In the genomic region with DNA sequence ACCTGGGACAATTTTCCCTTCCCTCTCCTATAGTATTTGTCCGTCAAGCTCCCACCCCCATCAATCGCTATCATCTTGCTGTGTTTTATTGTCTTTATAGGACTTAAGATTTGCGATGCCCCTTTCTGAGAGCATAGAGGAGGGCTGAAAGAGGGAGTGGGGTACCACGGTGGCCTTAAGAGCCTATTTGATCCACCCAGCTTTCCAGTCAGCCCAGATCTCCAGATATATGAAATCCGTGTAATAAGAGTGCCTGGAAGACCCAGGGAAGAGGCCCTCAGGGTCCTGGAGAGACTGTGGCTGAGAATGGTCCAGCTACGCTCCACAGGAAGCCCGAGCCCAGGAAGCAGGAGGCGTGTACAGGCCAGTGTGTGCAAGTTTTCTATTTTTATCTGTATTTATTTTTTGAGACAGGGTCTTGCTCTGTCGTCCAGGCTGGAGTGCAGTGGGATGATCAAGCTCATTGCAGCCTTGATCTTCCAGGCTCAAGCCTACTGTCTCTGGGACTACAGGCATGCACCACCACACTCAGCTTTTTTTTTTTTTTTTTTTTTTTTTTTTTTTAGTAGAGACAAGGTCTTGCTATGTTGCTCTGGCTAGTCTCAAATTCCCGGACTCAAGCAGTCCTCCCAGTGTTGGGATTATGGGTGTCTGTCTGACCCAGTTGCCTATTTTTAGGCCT, we compare ENCODE assay signal across 1 cellular context.
TF ChIP-seq lines count a peak whose summit lies in the region.

No MANE protein-coding gene starts in this region.

TF ChIP-seq in HCT116, 20 proteins besides CTCF, POLR2A, EP300 and RAD21 (continued from another document):
- TF ChIP-seq, protein P1, sequence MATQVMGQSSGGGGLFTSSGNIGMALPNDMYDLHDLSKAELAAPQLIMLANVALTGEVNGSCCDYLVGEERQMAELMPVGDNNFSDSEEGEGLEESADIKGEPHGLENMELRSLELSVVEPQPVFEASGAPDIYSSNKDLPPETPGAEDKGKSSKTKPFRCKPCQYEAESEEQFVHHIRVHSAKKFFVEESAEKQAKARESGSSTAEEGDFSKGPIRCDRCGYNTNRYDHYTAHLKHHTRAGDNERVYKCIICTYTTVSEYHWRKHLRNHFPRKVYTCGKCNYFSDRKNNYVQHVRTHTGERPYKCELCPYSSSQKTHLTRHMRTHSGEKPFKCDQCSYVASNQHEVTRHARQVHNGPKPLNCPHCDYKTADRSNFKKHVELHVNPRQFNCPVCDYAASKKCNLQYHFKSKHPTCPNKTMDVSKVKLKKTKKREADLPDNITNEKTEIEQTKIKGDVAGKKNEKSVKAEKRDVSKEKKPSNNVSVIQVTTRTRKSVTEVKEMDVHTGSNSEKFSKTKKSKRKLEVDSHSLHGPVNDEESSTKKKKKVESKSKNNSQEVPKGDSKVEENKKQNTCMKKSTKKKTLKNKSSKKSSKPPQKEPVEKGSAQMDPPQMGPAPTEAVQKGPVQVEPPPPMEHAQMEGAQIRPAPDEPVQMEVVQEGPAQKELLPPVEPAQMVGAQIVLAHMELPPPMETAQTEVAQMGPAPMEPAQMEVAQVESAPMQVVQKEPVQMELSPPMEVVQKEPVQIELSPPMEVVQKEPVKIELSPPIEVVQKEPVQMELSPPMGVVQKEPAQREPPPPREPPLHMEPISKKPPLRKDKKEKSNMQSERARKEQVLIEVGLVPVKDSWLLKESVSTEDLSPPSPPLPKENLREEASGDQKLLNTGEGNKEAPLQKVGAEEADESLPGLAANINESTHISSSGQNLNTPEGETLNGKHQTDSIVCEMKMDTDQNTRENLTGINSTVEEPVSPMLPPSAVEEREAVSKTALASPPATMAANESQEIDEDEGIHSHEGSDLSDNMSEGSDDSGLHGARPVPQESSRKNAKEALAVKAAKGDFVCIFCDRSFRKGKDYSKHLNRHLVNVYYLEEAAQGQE (IDR thresholded peaks at IDR 0.05; ENCODE audit: low read depth) = no peak
- TF ChIP-seq ELF1 (IDR thresholded peaks at IDR 0.05; ENCODE audit: borderline replicate concordance, low read depth) = no peak
- no peak for TF ChIP-seq TCF7L2 (IDR thresholded peaks at IDR 0.05; ENCODE audit: borderline replicate concordance, extremely low read depth, insufficient read depth, insufficient read length)
- no peak for TF ChIP-seq EGR1 (IDR thresholded peaks at IDR 0.05; ENCODE audit: low read depth)
TF ChIP-seq in HCT116: peak in this region for 0.
